In genomic region chr1:37477946-37478345, GRCh38 we compare ENCODE assay signal across 1 cellular context.
TF ChIP-seq lines count a peak whose summit lies in the region.

No MANE protein-coding gene starts in this region.

TF ChIP-seq in GM23338, 12 proteins besides CTCF, POLR2A, EP300 and RAD21 (continued from another document):
- no peak for TF ChIP-seq ZNF462 (CRISPR knock-in tag; IDR thresholded peaks at IDR 0.05)
- no peak for TF ChIP-seq EZH2phosphoT487 (IDR thresholded peaks at IDR 0.05; ENCODE audit: unreplicated experiment)
- TF ChIP-seq CREB1 (CRISPR knock-in tag; IDR thresholded peaks at IDR 0.05; ENCODE audit: low read depth) = no peak
- TF ChIP-seq REST (IDR thresholded peaks at IDR 0.05; ENCODE audit: unreplicated experiment) = no peak
- TF ChIP-seq ZNF114 (CRISPR knock-in tag; IDR thresholded peaks at IDR 0.05) = no peak
- TF ChIP-seq STAT1 (IDR thresholded peaks at IDR 0.05; ENCODE audit: unreplicated experiment) = no peak
- TF ChIP-seq ZNF331 (CRISPR knock-in tag; IDR thresholded peaks at IDR 0.05; ENCODE audit: low read depth) = no peak
- TF ChIP-seq ETS1 (IDR thresholded peaks at IDR 0.05) = no peak
